In the genomic region with DNA sequence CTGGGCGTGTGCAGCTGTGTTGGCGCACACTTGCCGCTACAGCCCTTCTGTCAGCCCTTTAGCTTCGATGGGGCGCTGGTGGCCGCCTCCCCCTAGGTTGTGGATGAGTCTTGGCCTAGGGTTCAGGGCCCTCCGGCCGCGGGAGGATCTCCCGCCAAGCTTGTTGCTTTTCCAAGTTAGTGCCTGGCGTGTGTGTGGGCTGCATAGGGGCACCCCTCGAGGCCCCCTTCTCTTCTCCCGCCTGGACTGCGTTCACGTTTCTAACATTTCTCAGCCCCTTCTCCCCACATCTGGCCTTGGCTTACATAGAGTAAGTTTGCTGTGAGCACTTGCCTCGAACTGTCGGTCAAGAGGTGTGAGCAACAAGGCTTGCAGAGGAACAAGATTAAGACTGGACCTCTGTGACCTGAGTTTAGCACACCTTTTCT, we compare ENCODE assay signal across 8 cellular contexts. TPM values are rescaled to one million over a fixed set of nuclear protein-coding genes. Genes with fewer than 3 reads are reported as not detected.
DNase-seq lines count a peak whose midpoint lies in the region; ATAC-seq and TF ChIP-seq lines count a peak whose summit lies in the region.

No MANE protein-coding gene starts in this region.

- no peak for TF ChIP-seq POLR2A in right lobe of liver (IDR thresholded peaks at IDR 0.05)

- peaks cover 23% of the 10 kb centered on the region for H3K36me3 Mint-ChIP-seq in activated CD4-positive, alpha-beta T cell treated with anti-CD3 and anti-CD28 coated beads, Interleukin-2, amount 10 ng/mL, durations not matched to agents 24 days and 14 days (ENCODE audit: low read depth)

- no peaks in the 10 kb centered on the region for H3K27me3 ChIP-seq in ascending aorta
- peaks cover 0 to 5% of the 10 kb centered on the region in 2 donors for H3K27me3 ChIP-seq in right lobe of liver
- H3K27me3 ChIP-seq in tibial artery = no peaks in the 10 kb centered on the region

- peaks cover 0 to 20% of the 10 kb centered on the region in 2 donors for H3K4me1 ChIP-seq in ascending aorta
- H3K4me1 ChIP-seq in right lobe of liver = peaks cover 0 to 11% (median 0%) of the 10 kb centered on the region in 4 donors
- H3K4me1 ChIP-seq in tibial artery = peaks cover 0 to 42% (median 13%) of the 10 kb centered on the region in 4 donors

- H3K4me3 ChIP-seq in ascending aorta (peak overlapping the region; percentile 73 to 84), right lobe of liver (peak overlapping the region; percentile 38 to 55 (median 51)), tibial artery (peak overlapping the region; percentile 67 to 83)

- H3K9me3 Mint-ChIP-seq in activated CD4-positive, alpha-beta T cell treated with anti-CD3 and anti-CD28 coated beads, Interleukin-2, amount 10 ng/mL, durations not matched to agents 24 days and 14 days = no peaks in the 10 kb centered on the region

- H3K4me1 Mint-ChIP-seq in activated CD4-positive, alpha-beta T cell treated with anti-CD3 and anti-CD28 coated beads, Interleukin-2, amount 10 ng/mL, durations not matched to agents 24 days and 14 days = peaks cover 48% of the 10 kb centered on the region

- peak overlapping the region; percentile 85 for H3K27ac Mint-ChIP-seq in activated CD4-positive, alpha-beta T cell treated with anti-CD3 and anti-CD28 coated beads, Interleukin-2, amount 10 ng/mL, durations not matched to agents 24 days and 14 days

- ATAC-seq in right lobe of liver (no peak), GM19463 (IDR thresholded peaks at IDR 0.05; ENCODE audit: unreplicated experiment) (no peak)

- H3K36me3 ChIP-seq in ascending aorta (no peaks in the 10 kb centered on the region), right lobe of liver (no peaks in the 10 kb centered on the region), tibial artery (no peaks in the 10 kb centered on the region)

- TF ChIP-seq CTCF in ascending aorta (IDR thresholded peaks at IDR 0.05) = no peak
- no peak for TF ChIP-seq CTCF in right lobe of liver (IDR thresholded peaks at IDR 0.05)
- TF ChIP-seq CTCF in tibial artery (IDR thresholded peaks at IDR 0.05) = no peak

- DNase-seq in activated CD4-positive, alpha-beta T cell treated with anti-CD3 and anti-CD28 coated beads, Interleukin-2, amount 10 ng/mL, durations not matched to agents 24 days and 14 days = no peak
- no peak for DNase-seq in activated CD4-positive, alpha-beta T cell treated with anti-CD3 and anti-CD28 coated beads for 4 hours
- DNase-seq in ascending aorta (ENCODE audit: low spot score in 2 of 2) (no peak), right lobe of liver (no peak), tibial artery (no peak), Ammon's horn (ENCODE audit: low spot score) (no peak), NCI-H1092 (lab: John Stamatoyannopoulos, UW) (no peak)

- WGBS in right lobe of liver (ENCODE audit: insufficient coverage, low coverage, low lambda C conversion rate, missing lambda C conversion rate) = 11% methylated on average over 13 of the region's 17 CpGs

- no peaks in the 10 kb centered on the region for H3K27me3 Mint-ChIP-seq in activated CD4-positive, alpha-beta T cell treated with anti-CD3 and anti-CD28 coated beads, Interleukin-2, amount 10 ng/mL, durations not matched to agents 24 days and 14 days

- intact Hi-C loops in activated CD4-positive, alpha-beta T cell treated with anti-CD3 and anti-CD28 coated beads, Interleukin-2, amount 10 ng/mL, durations not matched to agents 24 days and 14 days (cut with micrococcal nuclease) = loop anchor here (1.0 to 2.0 kb wide), 4 partner anchors 14 to 55 kb away; a partner anchor contains a TSS
- intact Hi-C loops in ascending aorta (cut with DNase I) = loop anchor here (1.0 kb wide), 1 partner anchor 34 kb away; a partner anchor contains a TSS
- intact Hi-C loops in right lobe of liver (cut with DNase I) = no loop called here
- intact Hi-C loops in tibial artery (cut with DNase I; ENCODE audit: low total_unique reads) = loop anchor here (2.0 kb wide), 1 partner anchor 34 kb away; a partner anchor contains a TSS

- H3K9me3 ChIP-seq in ascending aorta = no peaks in the 10 kb centered on the region
- no peaks in the 10 kb centered on the region for H3K9me3 ChIP-seq in right lobe of liver
- H3K9me3 ChIP-seq in tibial artery = no peaks in the 10 kb centered on the region

- peak overlapping the region; percentile 95 to 97 for H3K27ac ChIP-seq in ascending aorta
- peak overlapping the region in 1 of 3 donors; percentile 37 for H3K27ac ChIP-seq in right lobe of liver
- H3K27ac ChIP-seq in tibial artery = peak overlapping the region; percentile 92 to 94

- H3K4me3 Mint-ChIP-seq in activated CD4-positive, alpha-beta T cell treated with anti-CD3 and anti-CD28 coated beads, Interleukin-2, amount 10 ng/mL, durations not matched to agents 24 days and 14 days = peak overlapping the region; percentile 92

RNA-seq across cellular contexts. Expression of a gene that starts 0.4 kb away (rescaled TPM):
- 92.6 and 93.4 TPM in 2 replicates for total RNA-seq in activated CD4-positive, alpha-beta T cell treated with anti-CD3 and anti-CD28 coated beads, Interleukin-2, amount 10 ng/mL, durations not matched to agents 24 days and 14 days
- total RNA-seq in ascending aorta = 3.1 TPM
- total RNA-seq in right lobe of liver = under 1 TPM; 0.24 to 0.75 (median 0.61) TPM

RNA-seq across cellular contexts. Expression of a gene that starts 33.5 kb away (rescaled TPM):
- 29.6 and 31.7 TPM in 2 replicates for total RNA-seq in activated CD4-positive, alpha-beta T cell treated with anti-CD3 and anti-CD28 coated beads, Interleukin-2, amount 10 ng/mL, durations not matched to agents 24 days and 14 days
- total RNA-seq in ascending aorta = 11.1 TPM
- 10 to 100 TPM in 2 of 6 experiments, 1 to 10 TPM in 4; 7.6 to 15.5 (median 9.0) TPM for total RNA-seq in right lobe of liver

RNA-seq across cellular contexts. Expression of a gene that starts 54.4 kb away (rescaled TPM):
- 16.8 and 19.9 TPM in 2 replicates for total RNA-seq in activated CD4-positive, alpha-beta T cell treated with anti-CD3 and anti-CD28 coated beads, Interleukin-2, amount 10 ng/mL, durations not matched to agents 24 days and 14 days
- total RNA-seq in ascending aorta (0.64 TPM), right lobe of liver (10 to 100 TPM in 1 of 6 experiments, 1 to 10 TPM in 5; 5.1 to 14.6 (median 6.3) TPM)

Comparison
In these comparisons a context has a peak if more than half of its experiments do, and no peak if none do; other contexts are left out.
1. RNA of a gene that starts 0.4 kb away (total RNA-seq): 92.6 to 93.4 TPM in activated CD4-positive, alpha-beta T cell treated with anti-CD3 and anti-CD28 coated beads, Interleukin-2, amount 10 ng/mL, durations not matched to agents 24 days and 14 days; 3.1 TPM in ascending aorta (single experiment) and 0.24 to 0.75 TPM in right lobe of liver; every median in the first group is over 10 times any median in the second.
2. intact Hi-C loops: an anchor here in activated CD4-positive, alpha-beta T cell treated with anti-CD3 and anti-CD28 coated beads, Interleukin-2, amount 10 ng/mL, durations not matched to agents 24 days and 14 days (1.0 to 2.0 kb wide), ascending aorta (1.0 kb wide) and tibial artery (2.0 kb wide); none called in right lobe of liver.
3. Peak in every context shown above with its lines, with median percentiles within 50 percentile points of each other: H3K4me3 ChIP-seq.